ENCODE assay signal across 8 cellular contexts in the genomic region with DNA sequence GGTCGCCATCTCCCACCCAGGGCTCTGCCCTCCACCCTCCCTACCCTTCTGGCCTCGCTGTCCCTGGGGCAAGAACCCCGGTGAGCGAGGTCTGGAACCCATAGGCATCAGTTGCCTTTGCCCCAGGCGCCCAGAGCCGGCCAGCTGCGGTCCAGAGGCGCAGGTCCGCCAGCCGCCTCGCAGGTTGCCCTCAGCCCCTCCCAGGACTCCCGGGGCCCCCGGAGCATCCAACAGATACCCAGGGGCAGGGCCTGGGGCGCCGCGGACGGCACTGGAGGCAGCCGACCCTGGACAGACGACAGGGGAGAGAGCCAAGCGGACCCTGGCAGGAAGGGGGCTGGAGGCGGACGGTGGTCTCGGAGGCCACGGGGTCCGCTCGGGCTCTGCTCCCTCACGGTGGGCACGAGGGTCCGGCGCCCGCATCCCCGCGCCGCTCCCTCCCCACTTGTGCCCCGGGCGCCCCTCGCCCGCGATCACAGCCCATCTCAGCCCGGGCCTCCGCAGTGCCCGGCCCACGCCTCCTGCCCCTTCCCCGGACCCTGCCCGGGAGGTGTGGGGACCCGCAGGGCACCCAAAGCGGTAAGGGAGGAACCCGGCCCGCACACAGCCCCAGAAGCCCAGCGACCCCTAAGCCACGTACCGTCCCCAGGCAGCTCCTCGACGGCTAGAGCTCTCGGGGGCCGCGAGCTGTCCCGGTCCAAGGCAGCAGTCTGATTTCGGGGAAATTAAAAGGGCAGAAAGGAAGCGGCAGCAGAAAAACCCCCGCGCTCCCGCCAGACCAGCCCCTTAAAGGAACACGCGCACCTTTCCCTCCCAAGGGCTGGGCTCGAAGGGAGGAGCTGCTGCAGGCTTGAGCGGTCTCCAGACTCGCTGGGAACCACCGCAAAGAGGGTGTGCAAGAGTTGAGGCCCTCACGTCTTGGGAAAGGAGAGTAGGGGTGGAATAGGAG. TPM values are rescaled to one million over a fixed set of nuclear protein-coding genes. Genes with fewer than 3 reads are reported as not detected.
A peak's percentile ranks its signal among the peaks of the same experiment; 100 is the strongest.
DNase-seq lines count a peak whose midpoint lies in the region; ATAC-seq, FAIRE-seq and TF ChIP-seq lines count a peak whose summit lies in the region.

A gene with protein sequence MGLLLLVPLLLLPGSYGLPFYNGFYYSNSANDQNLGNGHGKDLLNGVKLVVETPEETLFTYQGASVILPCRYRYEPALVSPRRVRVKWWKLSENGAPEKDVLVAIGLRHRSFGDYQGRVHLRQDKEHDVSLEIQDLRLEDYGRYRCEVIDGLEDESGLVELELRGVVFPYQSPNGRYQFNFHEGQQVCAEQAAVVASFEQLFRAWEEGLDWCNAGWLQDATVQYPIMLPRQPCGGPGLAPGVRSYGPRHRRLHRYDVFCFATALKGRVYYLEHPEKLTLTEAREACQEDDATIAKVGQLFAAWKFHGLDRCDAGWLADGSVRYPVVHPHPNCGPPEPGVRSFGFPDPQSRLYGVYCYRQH (minus strand): TSS at position 726 of the 949 bp plus-strand sequence. CDS start 8,246 bp downstream, outside the sequence.

- peaks cover 7% of the 10 kb centered on the region for H3K36me3 Mint-ChIP-seq in activated CD8-positive, alpha-beta T cell treated with anti-CD3 and anti-CD28 coated beads, Interleukin-2, amount 10 ng/mL, durations not matched to agents 7 days and 5 days (ENCODE audit: low read depth)
- H3K36me3 Mint-ChIP-seq in nephron (ENCODE audit: low read depth): no peaks in the 10 kb centered on the region

- no peak for TF ChIP-seq POLR2A in endothelial cell of umbilical vein (IDR thresholded peaks at IDR 0.05; ENCODE audit: low read depth, low read length)

- ATAC-seq in GM18909 (IDR thresholded peaks at IDR 0.05; ENCODE audit: poor library complexity, unreplicated experiment): peak; percentile 49
- ATAC-seq in activated CD8-positive, alpha-beta T cell treated with anti-CD3 and anti-CD28 coated beads, Interleukin-2, amount 10 ng/mL, durations not matched to agents 7 days and 5 days: peak; percentile 59
- no peak for ATAC-seq in thoracic aorta (ENCODE audit: insufficient number of reproducible peaks, low FRiP score, low read depth)

- no peaks in the 10 kb centered on the region for H3K27me3 Mint-ChIP-seq in activated CD8-positive, alpha-beta T cell treated with anti-CD3 and anti-CD28 coated beads, Interleukin-2, amount 10 ng/mL, durations not matched to agents 7 days and 5 days (ENCODE audit: low read depth)
- peaks cover 59% of the 10 kb centered on the region for H3K27me3 Mint-ChIP-seq in nephron (ENCODE audit: low read depth)

- TF ChIP-seq CTCF in endothelial cell of umbilical vein (IDR thresholded peaks at IDR 0.05; ENCODE audit: extremely low read depth in 1 of 2, insufficient read depth in 1 of 2, low read depth in 1 of 2, low read length in 2 of 2) (no peak), nephron (IDR thresholded peaks at IDR 0.05; ENCODE audit: unreplicated experiment in 3 of 3) (no peak), thoracic aorta (IDR thresholded peaks at IDR 0.05) (no peak)

- H3K27ac ChIP-seq in endothelial cell of umbilical vein (ENCODE audit: insufficient read depth, low read depth, low read length) (peak within 1 kb of the TSS; percentile 0), thoracic aorta (peak within 1 kb of the TSS; percentile 67 to 98)

- no TSS peak for BruUV-seq in endothelial cell of umbilical vein (replicated peaks; lab: Mats Ljungman, UMichigan)

- H3K4me3 ChIP-seq in endothelial cell of umbilical vein (replicated peaks in 1 of 3; ENCODE audit: insufficient read depth in 1 of 3, low read depth in 1 of 3, low read length in 3 of 3): peak within 1 kb of the TSS; percentile 39 to 69 (median 44)
- peak within 1 kb of the TSS; percentile 93 for H3K4me3 ChIP-seq in thoracic aorta

- no peak for TF ChIP-seq RAD21 in Ishikawa (IDR thresholded peaks at IDR 0.05; ENCODE audit: low read depth)

- peak within 1 kb of the TSS; percentile 84 for H3K4me3 Mint-ChIP-seq in activated CD8-positive, alpha-beta T cell treated with anti-CD3 and anti-CD28 coated beads, Interleukin-2, amount 10 ng/mL, durations not matched to agents 7 days and 5 days
- H3K4me3 Mint-ChIP-seq in nephron: peak within 1 kb of the TSS; percentile 63 to 77 (median 75)

- dilution Hi-C loops in endothelial cell of umbilical vein (cut with MboI; ENCODE audit: extremely low pct_ligation_motif_present, low sequenced_read_pairs): no loop called here

- CTCF ChIA-PET in activated CD8-positive, alpha-beta T cell treated with anti-CD3 and anti-CD28 coated beads, Interleukin-2, amount 10 ng/mL, durations not matched to agents 7 days and 5 days (lab: Charles Lee): interaction anchor here (0.6 to 3.1 kb wide), 12 partner anchors 8 to 280 kb away, joined by 3 to 34 read pairs (median 4); no protein-coding TSS in a partner anchor
- CTCF ChIA-PET in endothelial cell of umbilical vein (lab: Charles Lee): interaction anchor here (0.6 to 4.1 kb wide), 12 partner anchors 10 to 312 kb away, joined by 3 to 27 read pairs (median 4); no protein-coding TSS in a partner anchor

- no peaks in the 10 kb centered on the region for H3K9me3 Mint-ChIP-seq in activated CD8-positive, alpha-beta T cell treated with anti-CD3 and anti-CD28 coated beads, Interleukin-2, amount 10 ng/mL, durations not matched to agents 7 days and 5 days (ENCODE audit: insufficient read depth)
- no peaks in the 10 kb centered on the region for H3K9me3 Mint-ChIP-seq in nephron

- intact Hi-C loops in endothelial cell of umbilical vein (cut with micrococcal nuclease): loop anchor here (1.0 to 5.0 kb wide), 4 partner anchors 9 to 437 kb away; a partner anchor contains a TSS

- peak within 1 kb of the TSS; percentile 77 for H3K27ac Mint-ChIP-seq in activated CD8-positive, alpha-beta T cell treated with anti-CD3 and anti-CD28 coated beads, Interleukin-2, amount 10 ng/mL, durations not matched to agents 7 days and 5 days
- peak within 1 kb of the TSS in 2 of 3 experiments; percentile 14 to 98 for H3K27ac Mint-ChIP-seq in nephron

- H3K9me1 ChIP-seq in endothelial cell of umbilical vein (replicated peaks; ENCODE audit: control insufficient read depth, extremely low read depth, insufficient read depth, low read length): no peaks in the 10 kb centered on the region

- H4K20me1 ChIP-seq in endothelial cell of umbilical vein (replicated peaks; ENCODE audit: control insufficient read depth, extremely low read depth, insufficient read depth, low read length): no peaks in the 10 kb centered on the region

- H3K4me2 ChIP-seq in endothelial cell of umbilical vein (ENCODE audit: insufficient read depth, low read length): peak within 1 kb of the TSS; percentile 58

- H3K4me1 ChIP-seq in endothelial cell of umbilical vein (ENCODE audit: control insufficient read depth, extremely low read depth, insufficient read depth, low read length) (peaks cover 36% of the 10 kb centered on the region), thoracic aorta (ENCODE audit: control insufficient read depth in 1 of 2, low read depth in 2 of 2) (peaks cover 16 to 61% of the 10 kb centered on the region in 2 donors)

- no peaks in the 10 kb centered on the region for H3K9me3 ChIP-seq in endothelial cell of umbilical vein (replicated peaks; ENCODE audit: control insufficient read depth, insufficient read depth, low read length)
- no peaks in the 10 kb centered on the region for H3K9me3 ChIP-seq in thoracic aorta

- no peak for TF ChIP-seq EP300 in Ishikawa (IDR thresholded peaks at IDR 0.05; ENCODE audit: borderline replicate concordance)

- peak; percentile 91 for FAIRE-seq in endothelial cell of umbilical vein (lab: Jason Lieb, UNC)

- peak within 1 kb of the TSS; percentile 59 for H2AFZ ChIP-seq in endothelial cell of umbilical vein (ENCODE audit: low read depth, low read length)

- peaks cover 36% of the 10 kb centered on the region for H3K4me1 Mint-ChIP-seq in activated CD8-positive, alpha-beta T cell treated with anti-CD3 and anti-CD28 coated beads, Interleukin-2, amount 10 ng/mL, durations not matched to agents 7 days and 5 days (ENCODE audit: low read depth)
- peaks cover 23% of the 10 kb centered on the region for H3K4me1 Mint-ChIP-seq in nephron

- POLR2A ChIA-PET in activated CD8-positive, alpha-beta T cell treated with anti-CD3 and anti-CD28 coated beads, Interleukin-2, amount 10 ng/mL, durations not matched to agents 7 days and 5 days (lab: Charles Lee): interaction anchor here (0.7 to 2.1 kb wide), 5 partner anchors 9 to 276 kb away, joined by 3 to 18 read pairs (median 4); no protein-coding TSS in a partner anchor
- POLR2A ChIA-PET in endothelial cell of umbilical vein (lab: Charles Lee): interaction anchor here (0.7 to 0.8 kb wide), 2 partner anchors 193 to 216 kb away, joined by 3 to 11 read pairs; no protein-coding TSS in a partner anchor

- H3K27me3 ChIP-seq in endothelial cell of umbilical vein (ENCODE audit: control insufficient read depth in 2 of 2, insufficient read depth in 2 of 2, low read length in 2 of 2) (no peaks in the 10 kb centered on the region), thoracic aorta (replicated peaks; ENCODE audit: insufficient read depth) (no peaks in the 10 kb centered on the region)

- H3K36me3 ChIP-seq in endothelial cell of umbilical vein (ENCODE audit: control insufficient read depth in 2 of 2, extremely low read depth in 1 of 2, insufficient read depth in 2 of 2, low read length in 2 of 2) (peaks cover 0 to 3% of the 10 kb centered on the region in 2 experiments), thoracic aorta (peaks cover under 1% of the 10 kb centered on the region)

- no peaks in the 10 kb centered on the region for H3K79me2 ChIP-seq in endothelial cell of umbilical vein (ENCODE audit: control insufficient read depth, insufficient read depth, low read length)

- DNase-seq in activated CD8-positive, alpha-beta T cell treated with anti-CD3 and anti-CD28 coated beads, Interleukin-2, amount 10 ng/mL, durations not matched to agents 7 days and 5 days: peak; percentile 75
- peak; percentile 52 for DNase-seq in endothelial cell of umbilical vein (ENCODE audit: low read depth, low spot score)
- DNase-seq in thoracic aorta (ENCODE audit: low spot score): no peak
- no peak for DNase-seq in COLO668 (lab: John Stamatoyannopoulos, UW; ENCODE audit: unreplicated experiment)
- no peak for DNase-seq in NCI-H510A (lab: John Stamatoyannopoulos, UW)

- peak within 1 kb of the TSS; percentile 71 for H3K9ac ChIP-seq in endothelial cell of umbilical vein (replicated peaks; ENCODE audit: extremely low read depth, insufficient read depth, low read length)

RNA-seq across cellular contexts. Expression of the gene that starts here (rescaled TPM):
- 10 to 100 TPM; 75.7 to 79.0 TPM for total RNA-seq in activated CD8-positive, alpha-beta T cell treated with anti-CD3 and anti-CD28 coated beads, Interleukin-2, amount 10 ng/mL, durations not matched to agents 7 days and 5 days
- total RNA-seq in endothelial cell of umbilical vein: 40.4 and 57.6 TPM in 2 replicates
- polyA plus RNA-seq in endothelial cell of umbilical vein: 130 and 131 TPM in 2 replicates
- polyA plus RNA-seq in endothelial cell of umbilical vein (2011; cell fraction: cytosol; rRNA removed): 68.2 and 106 TPM in 2 replicates
- 118 and 124 TPM in 2 replicates for polyA plus RNA-seq in endothelial cell of umbilical vein (2011; cell fraction: nucleus; rRNA removed)
- polyA plus RNA-seq in endothelial cell of umbilical vein (2012): 35.7 and 73.2 TPM in 2 replicates
- polyA minus RNA-seq in endothelial cell of umbilical vein: 43.4 and 47.1 TPM in 2 replicates
- polyA minus RNA-seq in endothelial cell of umbilical vein (2011; cell fraction: cytosol; rRNA and poly(A)+ RNA removed): not detected
- polyA minus RNA-seq in endothelial cell of umbilical vein (2011; cell fraction: nucleus; rRNA and poly(A)+ RNA removed): 13.2 and 32.7 TPM in 2 replicates
- 100 to 1,000 TPM; 111 to 173 TPM for total RNA-seq in thoracic aorta

Comparison
In these comparisons a context has a peak if more than half of its experiments do, and no peak if none do; other contexts are left out.
1. DNase-seq: peak in activated CD8-positive, alpha-beta T cell treated with anti-CD3 and anti-CD28 coated beads, Interleukin-2, amount 10 ng/mL, durations not matched to agents 7 days and 5 days (single experiment) and endothelial cell of umbilical vein (single experiment); none in thoracic aorta (single experiment), COLO668 (single experiment) and NCI-H510A (single experiment).